27 cellular contexts compared by ENCODE assay signal in genomic region chr11:113694390-113694789, GRCh38.
DNase-seq lines count a peak whose midpoint lies in the region; ATAC-seq and TF ChIP-seq lines count a peak whose summit lies in the region.
"Had no signal": no experiment of that assay in that cellular context is flagged by ENCODE, and none has a peak within 500 bp of the region (broad histone marks: within the 10 kb centered on the region; RNA-seq: fewer than 3 reads in every experiment).

No MANE protein-coding gene starts in this region.

- H3K4me3 Mint-ChIP-seq in nephron progenitor cell: no peak overlapping the region
- H3K4me3 Mint-ChIP-seq: B cell; CD14-positive monocyte; CD4-positive, alpha-beta memory T cell; CD4-positive, alpha-beta T cell; CD4-positive, CD25-positive, alpha-beta regulatory T cell; CD8-positive, alpha-beta memory T cell; CD8-positive, alpha-beta T cell had no signal

- no peak for ATAC-seq in HG02970 (IDR thresholded peaks at IDR 0.05; ENCODE audit: low FRiP score, unreplicated experiment)
- ATAC-seq: A549; CD8-positive, alpha-beta T cell had no signal

- H3K36me3 Mint-ChIP-seq in nephron progenitor cell (ENCODE audit: low read depth): peaks cover 8% of the 10 kb centered on the region
- H3K36me3 Mint-ChIP-seq: CD14-positive monocyte; CD8-positive, alpha-beta memory T cell had no signal

- peaks cover 3% of the 10 kb centered on the region for H3K27me3 Mint-ChIP-seq in nephron progenitor cell (ENCODE audit: low read depth, poor library complexity)
- H3K27me3 Mint-ChIP-seq: B cell; CD4-positive, alpha-beta memory T cell; CD4-positive, alpha-beta T cell; CD4-positive, CD25-positive, alpha-beta regulatory T cell had no signal

- no peaks in the 10 kb centered on the region for H3K9me3 Mint-ChIP-seq in nephron progenitor cell
- H3K9me3 Mint-ChIP-seq: CD4-positive, alpha-beta memory T cell; CD4-positive, alpha-beta T cell; CD4-positive, CD25-positive, alpha-beta regulatory T cell; CD8-positive, alpha-beta memory T cell; CD8-positive, alpha-beta T cell had no signal

- no peak for TF ChIP-seq CTCF in nephron progenitor cell (IDR thresholded peaks at IDR 0.05)

- DNase-seq in islet precursor cell (peak; percentile 27), nephron progenitor cell (no peak), activated T-cell treated with anti-CD3 and anti-CD28 coated beads for 4 hours (no peak)
- DNase-seq: 8988T; ACHN; AML-193; BE2C; C1 segment of cervical spinal cord; Caco-2; Calu3; CD4-positive, alpha-beta memory T cell; CD4-positive, alpha-beta T cell; CD4-positive, CD25-positive, alpha-beta regulatory T cell; CD8-positive, alpha-beta memory T cell; CD8-positive, alpha-beta T cell; COR-L47; DMS 273 treated with DMSO at 0.1 percent for 48 hours; DMS153; DMS53; DMS79; DMS79 treated with DMSO at 0.1 percent for 48 hours; DND-41; EL had no signal

- peak overlapping the region; percentile 78 for H3K27ac Mint-ChIP-seq in nephron progenitor cell
- H3K27ac Mint-ChIP-seq: B cell; CD4-positive, alpha-beta memory T cell; CD4-positive, alpha-beta T cell; CD4-positive, CD25-positive, alpha-beta regulatory T cell; CD8-positive, alpha-beta memory T cell; CD8-positive, alpha-beta T cell had no signal

- peaks cover 15% of the 10 kb centered on the region for H3K4me1 Mint-ChIP-seq in nephron progenitor cell
- H3K4me1 Mint-ChIP-seq: B cell; CD14-positive monocyte; CD4-positive, alpha-beta memory T cell; CD4-positive, CD25-positive, alpha-beta regulatory T cell; CD8-positive, alpha-beta memory T cell had no signal
